In genomic region chr15:51267714-51268105, GRCh38 we compare ENCODE assay signal across 8 cellular contexts.
DNase-seq lines count a peak whose midpoint lies in the region; ATAC-seq, FAIRE-seq and TF ChIP-seq lines count a peak whose summit lies in the region.

No MANE protein-coding gene starts in this region.

- no peaks in the 10 kb centered on the region for H3K9me3 Mint-ChIP-seq in naive B cell

- H3K4me1 Mint-ChIP-seq in naive B cell, result peaks cover 4 to 16% (median 9%) of the 10 kb centered on the region in 3 donors

- no peaks in the 10 kb centered on the region for H3K36me3 ChIP-seq in esophagus muscularis mucosa

- H3K27me3 ChIP-seq in esophagus muscularis mucosa, result peaks cover 0 to 55% (median 3%) of the 10 kb centered on the region in 4 donors

- ATAC-seq in naive B cell (ENCODE audit: low read depth in 2 of 2), result peak in 1 of 2 donors; percentile 47
- no peak for ATAC-seq in HG03097 (IDR thresholded peaks at IDR 0.05; ENCODE audit: low FRiP score, unreplicated experiment)
- no peak for ATAC-seq in GM21447 (IDR thresholded peaks at IDR 0.05; ENCODE audit: unreplicated experiment)

- TF ChIP-seq EP300 in esophagus muscularis mucosa (IDR thresholded peaks at IDR 0.05), result no peak

- H3K9me3 ChIP-seq in esophagus muscularis mucosa, result no peaks in the 10 kb centered on the region

- H3K36me3 Mint-ChIP-seq in naive B cell, result no peaks in the 10 kb centered on the region

- 0% methylated on average over 2 of the region's 11 CpGs for WGBS in esophagus muscularis mucosa

- H3K4me3 Mint-ChIP-seq in naive B cell, result peak overlapping the region; percentile 9 to 79 (median 47)

- FAIRE-seq in RCC 7860 (lab: Jason Lieb, UNC), result no peak

- intact Hi-C loops in esophagus muscularis mucosa (cut with DNase I), result no loop called here

- no peak for TF ChIP-seq POLR2A in esophagus muscularis mucosa (IDR thresholded peaks at IDR 0.05; ENCODE audit: low read depth)

- H3K4me1 ChIP-seq in esophagus muscularis mucosa, result peaks cover 6 to 18% (median 12%) of the 10 kb centered on the region in 4 donors

- peaks cover 10 to 38% (median 15%) of the 10 kb centered on the region in 3 donors for H3K27me3 Mint-ChIP-seq in naive B cell

- H3K27ac ChIP-seq in esophagus muscularis mucosa (replicated peaks in 1 of 4), result no peak overlapping the region

- DNase-seq in AG08395 (ENCODE audit: low spot score) (peak; percentile 27), M059J (ENCODE audit: low read depth) (peak; percentile 17), esophagus muscularis mucosa (ENCODE audit: extremely low spot score) (no peak), naive B cell (no peak), RCC 7860 (ENCODE audit: low spot score) (no peak), HuH-7.5 (ENCODE audit: low spot score) (no peak)

- peak overlapping the region; percentile 55 to 58 (median 57) for H3K4me3 ChIP-seq in esophagus muscularis mucosa

- no peak overlapping the region for H3K27ac Mint-ChIP-seq in naive B cell

- no peak for TF ChIP-seq CTCF in esophagus muscularis mucosa (IDR thresholded peaks at IDR 0.05)

Comparison
In these comparisons a context has a peak if more than half of its experiments do, and no peak if none do; other contexts are left out.
1. DNase-seq: peak in AG08395 (single experiment) and M059J (single experiment); none in esophagus muscularis mucosa (single experiment), naive B cell (single experiment), RCC 7860 (single experiment) and HuH-7.5 (single experiment).